ENCODE assay signal across 1 cellular context in the genomic region with DNA sequence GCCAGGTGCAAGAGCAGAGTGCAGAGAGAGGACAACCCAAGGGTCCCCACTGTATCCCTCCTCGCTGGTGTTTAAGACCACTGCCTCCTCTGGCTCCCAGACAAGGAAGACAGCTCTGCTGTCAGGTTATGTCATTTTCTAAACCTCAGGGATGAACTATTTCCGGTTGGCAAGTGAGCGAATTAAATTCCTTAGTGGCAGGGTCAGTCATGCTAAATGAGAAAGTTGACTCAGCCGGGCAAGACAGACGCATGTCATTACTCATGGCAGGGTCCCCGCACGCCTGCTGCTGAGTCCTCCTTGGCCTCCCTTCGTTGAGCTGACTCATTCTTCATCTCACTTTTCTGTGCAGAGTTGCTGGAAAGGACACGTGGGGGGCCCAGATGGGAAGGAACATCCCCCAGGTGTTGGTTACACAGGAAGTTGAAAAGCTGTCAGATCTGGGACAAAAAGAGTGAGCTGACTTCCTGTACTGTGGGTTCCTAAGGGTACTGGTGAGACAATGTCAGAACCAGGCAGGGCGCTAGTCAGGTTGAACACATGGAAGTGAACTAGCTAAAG.
TF ChIP-seq lines count a peak whose summit lies in the region.

No MANE protein-coding gene starts in this region.

TF ChIP-seq in K562, 482 proteins besides CTCF, POLR2A, EP300 and RAD21 (continued from another document and continues in another):
- TF ChIP-seq, protein P1, sequence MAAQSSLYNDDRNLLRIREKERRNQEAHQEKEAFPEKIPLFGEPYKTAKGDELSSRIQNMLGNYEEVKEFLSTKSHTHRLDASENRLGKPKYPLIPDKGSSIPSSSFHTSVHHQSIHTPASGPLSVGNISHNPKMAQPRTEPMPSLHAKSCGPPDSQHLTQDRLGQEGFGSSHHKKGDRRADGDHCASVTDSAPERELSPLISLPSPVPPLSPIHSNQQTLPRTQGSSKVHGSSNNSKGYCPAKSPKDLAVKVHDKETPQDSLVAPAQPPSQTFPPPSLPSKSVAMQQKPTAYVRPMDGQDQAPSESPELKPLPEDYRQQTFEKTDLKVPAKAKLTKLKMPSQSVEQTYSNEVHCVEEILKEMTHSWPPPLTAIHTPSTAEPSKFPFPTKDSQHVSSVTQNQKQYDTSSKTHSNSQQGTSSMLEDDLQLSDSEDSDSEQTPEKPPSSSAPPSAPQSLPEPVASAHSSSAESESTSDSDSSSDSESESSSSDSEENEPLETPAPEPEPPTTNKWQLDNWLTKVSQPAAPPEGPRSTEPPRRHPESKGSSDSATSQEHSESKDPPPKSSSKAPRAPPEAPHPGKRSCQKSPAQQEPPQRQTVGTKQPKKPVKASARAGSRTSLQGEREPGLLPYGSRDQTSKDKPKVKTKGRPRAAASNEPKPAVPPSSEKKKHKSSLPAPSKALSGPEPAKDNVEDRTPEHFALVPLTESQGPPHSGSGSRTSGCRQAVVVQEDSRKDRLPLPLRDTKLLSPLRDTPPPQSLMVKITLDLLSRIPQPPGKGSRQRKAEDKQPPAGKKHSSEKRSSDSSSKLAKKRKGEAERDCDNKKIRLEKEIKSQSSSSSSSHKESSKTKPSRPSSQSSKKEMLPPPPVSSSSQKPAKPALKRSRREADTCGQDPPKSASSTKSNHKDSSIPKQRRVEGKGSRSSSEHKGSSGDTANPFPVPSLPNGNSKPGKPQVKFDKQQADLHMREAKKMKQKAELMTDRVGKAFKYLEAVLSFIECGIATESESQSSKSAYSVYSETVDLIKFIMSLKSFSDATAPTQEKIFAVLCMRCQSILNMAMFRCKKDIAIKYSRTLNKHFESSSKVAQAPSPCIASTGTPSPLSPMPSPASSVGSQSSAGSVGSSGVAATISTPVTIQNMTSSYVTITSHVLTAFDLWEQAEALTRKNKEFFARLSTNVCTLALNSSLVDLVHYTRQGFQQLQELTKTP (IDR thresholded peaks at IDR 0.05; ENCODE audit: low read depth in 1 of 2, partially characterized antibody in 2 of 2), result no peak
- TF ChIP-seq SP2 (IDR thresholded peaks at IDR 0.05; ENCODE audit: extremely low read depth, low read depth, low read length, poor library complexity, severe bottlenecking), result no peak
- TF ChIP-seq, protein P2, sequence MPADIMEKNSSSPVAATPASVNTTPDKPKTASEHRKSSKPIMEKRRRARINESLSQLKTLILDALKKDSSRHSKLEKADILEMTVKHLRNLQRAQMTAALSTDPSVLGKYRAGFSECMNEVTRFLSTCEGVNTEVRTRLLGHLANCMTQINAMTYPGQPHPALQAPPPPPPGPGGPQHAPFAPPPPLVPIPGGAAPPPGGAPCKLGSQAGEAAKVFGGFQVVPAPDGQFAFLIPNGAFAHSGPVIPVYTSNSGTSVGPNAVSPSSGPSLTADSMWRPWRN (IDR thresholded peaks at IDR 0.05; ENCODE audit: low read depth), result no peak
- peak; percentile 61; the same call in 1 of the 2 replicates for TF ChIP-seq ZNF589 (CRISPR knock-in tag; IDR thresholded peaks at IDR 0.05; ENCODE audit: low read depth)
- no peak for TF ChIP-seq ZBED1 (IDR thresholded peaks at IDR 0.05)
- no peak for TF ChIP-seq ZNF444 (CRISPR knock-in tag; IDR thresholded peaks at IDR 0.05)
- TF ChIP-seq, protein P3, sequence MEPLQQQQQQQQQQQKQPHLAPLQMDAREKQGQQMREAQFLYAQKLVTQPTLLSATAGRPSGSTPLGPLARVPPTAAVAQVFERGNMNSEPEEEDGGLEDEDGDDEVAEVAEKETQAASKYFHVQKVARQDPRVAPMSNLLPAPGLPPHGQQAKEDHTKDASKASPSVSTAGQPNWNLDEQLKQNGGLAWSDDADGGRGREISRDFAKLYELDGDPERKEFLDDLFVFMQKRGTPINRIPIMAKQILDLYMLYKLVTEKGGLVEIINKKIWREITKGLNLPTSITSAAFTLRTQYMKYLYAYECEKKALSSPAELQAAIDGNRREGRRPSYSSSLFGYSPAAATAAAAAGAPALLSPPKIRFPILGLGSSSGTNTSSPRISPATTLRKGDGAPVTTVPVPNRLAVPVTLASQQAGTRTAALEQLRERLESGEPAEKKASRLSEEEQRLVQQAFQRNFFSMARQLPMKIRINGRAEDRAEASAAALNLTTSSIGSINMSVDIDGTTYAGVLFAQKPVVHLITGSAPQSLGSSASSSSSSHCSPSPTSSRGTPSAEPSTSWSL (CRISPR knock-in tag; IDR thresholded peaks at IDR 0.05; ENCODE audit: borderline replicate concordance), result no peak
- 0 out of 2 replicates have a peak, but pooled peaks have one; percentile 47 for TF ChIP-seq ZNF232 (CRISPR knock-in tag; IDR thresholded peaks at IDR 0.05)
- no peak for TF ChIP-seq ZNF583 (CRISPR knock-in tag; IDR thresholded peaks at IDR 0.05)
- TF ChIP-seq TARDBP (IDR thresholded peaks at IDR 0.05), result no peak
- TF ChIP-seq RAD51 (IDR thresholded peaks at IDR 0.05; ENCODE audit: borderline replicate concordance, low read depth), result 0 out of 2 replicates have a peak, but pooled peaks have one; percentile 49
- TF ChIP-seq GABPB1 (CRISPR knock-in tag; IDR thresholded peaks at IDR 0.05), result peak; percentile 50; the same call in 1 of the 2 replicates
- TF ChIP-seq CBX1 (IDR thresholded peaks at IDR 0.05; ENCODE audit: low read depth), result no peak
- TF ChIP-seq MECOM (CRISPR knock-in tag; IDR thresholded peaks at IDR 0.05), result no peak
- TF ChIP-seq EHMT2 (IDR thresholded peaks at IDR 0.05), result no peak
- TF ChIP-seq NCOR1 (IDR thresholded peaks at IDR 0.05), result 0 out of 2 replicates have a peak, but pooled peaks have one; percentile 32
- TF ChIP-seq, protein P4, sequence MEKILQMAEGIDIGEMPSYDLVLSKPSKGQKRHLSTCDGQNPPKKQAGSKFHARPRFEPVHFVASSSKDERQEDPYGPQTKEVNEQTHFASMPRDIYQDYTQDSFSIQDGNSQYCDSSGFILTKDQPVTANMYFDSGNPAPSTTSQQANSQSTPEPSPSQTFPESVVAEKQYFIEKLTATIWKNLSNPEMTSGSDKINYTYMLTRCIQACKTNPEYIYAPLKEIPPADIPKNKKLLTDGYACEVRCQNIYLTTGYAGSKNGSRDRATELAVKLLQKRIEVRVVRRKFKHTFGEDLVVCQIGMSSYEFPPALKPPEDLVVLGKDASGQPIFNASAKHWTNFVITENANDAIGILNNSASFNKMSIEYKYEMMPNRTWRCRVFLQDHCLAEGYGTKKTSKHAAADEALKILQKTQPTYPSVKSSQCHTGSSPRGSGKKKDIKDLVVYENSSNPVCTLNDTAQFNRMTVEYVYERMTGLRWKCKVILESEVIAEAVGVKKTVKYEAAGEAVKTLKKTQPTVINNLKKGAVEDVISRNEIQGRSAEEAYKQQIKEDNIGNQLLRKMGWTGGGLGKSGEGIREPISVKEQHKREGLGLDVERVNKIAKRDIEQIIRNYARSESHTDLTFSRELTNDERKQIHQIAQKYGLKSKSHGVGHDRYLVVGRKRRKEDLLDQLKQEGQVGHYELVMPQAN (IDR thresholded peaks at IDR 0.05; ENCODE audit: borderline replicate concordance), result no peak
- no peak for TF ChIP-seq SREBF1 (IDR thresholded peaks at IDR 0.05; ENCODE audit: borderline replicate concordance, low read depth, low read length)
- TF ChIP-seq FOXK2 (conservative IDR thresholded peaks at IDR 0.05 in 1 of 2, IDR thresholded peaks at IDR 0.05 in 1 of 2; ENCODE audit: low read depth in 2 of 2), result 0 out of 4 replicates have a peak, but pooled peaks of 1 of the 2 experiments have one; percentile 23
- TF ChIP-seq, protein P5, sequence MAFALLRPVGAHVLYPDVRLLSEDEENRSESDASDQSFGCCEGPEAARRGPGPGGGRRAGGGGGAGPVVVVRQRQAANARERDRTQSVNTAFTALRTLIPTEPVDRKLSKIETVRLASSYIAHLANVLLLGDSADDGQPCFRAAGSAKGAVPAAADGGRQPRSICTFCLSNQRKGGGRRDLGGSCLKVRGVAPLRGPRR (CRISPR knock-in tag; IDR thresholded peaks at IDR 0.05), result no peak
- TF ChIP-seq MAFF (IDR thresholded peaks at IDR 0.05; ENCODE audit: low read length), result peak; percentile 58; the same call in 1 of the 2 replicates
- no peak for TF ChIP-seq ASH1L (IDR thresholded peaks at IDR 0.05; ENCODE audit: borderline replicate concordance, low read depth, partially characterized antibody)
- TF ChIP-seq, protein P6, sequence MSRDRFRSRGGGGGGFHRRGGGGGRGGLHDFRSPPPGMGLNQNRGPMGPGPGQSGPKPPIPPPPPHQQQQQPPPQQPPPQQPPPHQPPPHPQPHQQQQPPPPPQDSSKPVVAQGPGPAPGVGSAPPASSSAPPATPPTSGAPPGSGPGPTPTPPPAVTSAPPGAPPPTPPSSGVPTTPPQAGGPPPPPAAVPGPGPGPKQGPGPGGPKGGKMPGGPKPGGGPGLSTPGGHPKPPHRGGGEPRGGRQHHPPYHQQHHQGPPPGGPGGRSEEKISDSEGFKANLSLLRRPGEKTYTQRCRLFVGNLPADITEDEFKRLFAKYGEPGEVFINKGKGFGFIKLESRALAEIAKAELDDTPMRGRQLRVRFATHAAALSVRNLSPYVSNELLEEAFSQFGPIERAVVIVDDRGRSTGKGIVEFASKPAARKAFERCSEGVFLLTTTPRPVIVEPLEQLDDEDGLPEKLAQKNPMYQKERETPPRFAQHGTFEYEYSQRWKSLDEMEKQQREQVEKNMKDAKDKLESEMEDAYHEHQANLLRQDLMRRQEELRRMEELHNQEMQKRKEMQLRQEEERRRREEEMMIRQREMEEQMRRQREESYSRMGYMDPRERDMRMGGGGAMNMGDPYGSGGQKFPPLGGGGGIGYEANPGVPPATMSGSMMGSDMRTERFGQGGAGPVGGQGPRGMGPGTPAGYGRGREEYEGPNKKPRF (IDR thresholded peaks at IDR 0.05; ENCODE audit: low read depth, low read length), result no peak
- no peak for TF ChIP-seq HMG20A (CRISPR knock-in tag; conservative IDR thresholded peaks at IDR 0.05)
- TF ChIP-seq SIX5 (IDR thresholded peaks at IDR 0.05; ENCODE audit: borderline replicate concordance in 1 of 2, insufficient read depth in 1 of 2, low read depth in 1 of 2, low read length in 2 of 2), result no peak
- peak; percentile 91 for TF ChIP-seq JUN (IDR thresholded peaks at IDR 0.05; ENCODE audit: borderline replicate concordance, low read depth, low read length)
- no peak; the same call in 1 of the 2 replicates for TF ChIP-seq JUN (CRISPR knock-in tag; IDR thresholded peaks at IDR 0.05; ENCODE audit: borderline replicate concordance)
- TF ChIP-seq, protein P7, sequence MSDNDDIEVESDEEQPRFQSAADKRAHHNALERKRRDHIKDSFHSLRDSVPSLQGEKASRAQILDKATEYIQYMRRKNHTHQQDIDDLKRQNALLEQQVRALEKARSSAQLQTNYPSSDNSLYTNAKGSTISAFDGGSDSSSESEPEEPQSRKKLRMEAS (CRISPR knock-in tag; IDR thresholded peaks at IDR 0.05), result peak; percentile 96
- no peak for TF ChIP-seq ZNF324 (CRISPR knock-in tag; IDR thresholded peaks at IDR 0.05)
- peak; percentile 57; the same call in 1 of the 2 replicates for TF ChIP-seq ATF7 (IDR thresholded peaks at IDR 0.05)
- TF ChIP-seq MTA1 (IDR thresholded peaks at IDR 0.05; ENCODE audit: borderline replicate concordance), result no peak
- TF ChIP-seq, protein P8, sequence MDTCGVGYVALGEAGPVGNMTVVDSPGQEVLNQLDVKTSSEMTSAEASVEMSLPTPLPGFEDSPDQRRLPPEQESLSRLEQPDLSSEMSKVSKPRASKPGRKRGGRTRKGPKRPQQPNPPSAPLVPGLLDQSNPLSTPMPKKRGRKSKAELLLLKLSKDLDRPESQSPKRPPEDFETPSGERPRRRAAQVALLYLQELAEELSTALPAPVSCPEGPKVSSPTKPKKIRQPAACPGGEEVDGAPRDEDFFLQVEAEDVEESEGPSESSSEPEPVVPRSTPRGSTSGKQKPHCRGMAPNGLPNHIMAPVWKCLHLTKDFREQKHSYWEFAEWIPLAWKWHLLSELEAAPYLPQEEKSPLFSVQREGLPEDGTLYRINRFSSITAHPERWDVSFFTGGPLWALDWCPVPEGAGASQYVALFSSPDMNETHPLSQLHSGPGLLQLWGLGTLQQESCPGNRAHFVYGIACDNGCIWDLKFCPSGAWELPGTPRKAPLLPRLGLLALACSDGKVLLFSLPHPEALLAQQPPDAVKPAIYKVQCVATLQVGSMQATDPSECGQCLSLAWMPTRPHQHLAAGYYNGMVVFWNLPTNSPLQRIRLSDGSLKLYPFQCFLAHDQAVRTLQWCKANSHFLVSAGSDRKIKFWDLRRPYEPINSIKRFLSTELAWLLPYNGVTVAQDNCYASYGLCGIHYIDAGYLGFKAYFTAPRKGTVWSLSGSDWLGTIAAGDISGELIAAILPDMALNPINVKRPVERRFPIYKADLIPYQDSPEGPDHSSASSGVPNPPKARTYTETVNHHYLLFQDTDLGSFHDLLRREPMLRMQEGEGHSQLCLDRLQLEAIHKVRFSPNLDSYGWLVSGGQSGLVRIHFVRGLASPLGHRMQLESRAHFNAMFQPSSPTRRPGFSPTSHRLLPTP (IDR thresholded peaks at IDR 0.05; ENCODE audit: borderline replicate concordance, extremely low read depth, insufficient read length), result no peak
- TF ChIP-seq DMBX1 (CRISPR knock-in tag; IDR thresholded peaks at IDR 0.05; ENCODE audit: borderline replicate concordance), result peak; percentile 57; the same call in 1 of the 2 replicates
- TF ChIP-seq HDAC3 (IDR thresholded peaks at IDR 0.05; ENCODE audit: borderline replicate concordance, partially characterized antibody), result no peak
- TF ChIP-seq ILK (tag; IDR thresholded peaks at IDR 0.05; ENCODE audit: borderline replicate concordance, low read depth), result no peak
- no peak for TF ChIP-seq TAF15 (IDR thresholded peaks at IDR 0.05; ENCODE audit: low read depth, low read length)
- TF ChIP-seq, protein P9, sequence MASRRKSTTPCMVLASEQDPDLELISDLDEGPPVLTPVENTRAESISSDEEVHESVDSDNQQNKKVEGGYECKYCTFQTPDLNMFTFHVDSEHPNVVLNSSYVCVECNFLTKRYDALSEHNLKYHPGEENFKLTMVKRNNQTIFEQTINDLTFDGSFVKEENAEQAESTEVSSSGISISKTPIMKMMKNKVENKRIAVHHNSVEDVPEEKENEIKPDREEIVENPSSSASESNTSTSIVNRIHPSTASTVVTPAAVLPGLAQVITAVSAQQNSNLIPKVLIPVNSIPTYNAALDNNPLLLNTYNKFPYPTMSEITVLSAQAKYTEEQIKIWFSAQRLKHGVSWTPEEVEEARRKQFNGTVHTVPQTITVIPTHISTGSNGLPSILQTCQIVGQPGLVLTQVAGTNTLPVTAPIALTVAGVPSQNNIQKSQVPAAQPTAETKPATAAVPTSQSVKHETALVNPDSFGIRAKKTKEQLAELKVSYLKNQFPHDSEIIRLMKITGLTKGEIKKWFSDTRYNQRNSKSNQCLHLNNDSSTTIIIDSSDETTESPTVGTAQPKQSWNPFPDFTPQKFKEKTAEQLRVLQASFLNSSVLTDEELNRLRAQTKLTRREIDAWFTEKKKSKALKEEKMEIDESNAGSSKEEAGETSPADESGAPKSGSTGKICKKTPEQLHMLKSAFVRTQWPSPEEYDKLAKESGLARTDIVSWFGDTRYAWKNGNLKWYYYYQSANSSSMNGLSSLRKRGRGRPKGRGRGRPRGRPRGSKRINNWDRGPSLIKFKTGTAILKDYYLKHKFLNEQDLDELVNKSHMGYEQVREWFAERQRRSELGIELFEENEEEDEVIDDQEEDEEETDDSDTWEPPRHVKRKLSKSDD (conservative IDR thresholded peaks at IDR 0.05; ENCODE audit: low read length), result no peak
- no peak for TF ChIP-seq PCBP1 (IDR thresholded peaks at IDR 0.05; ENCODE audit: low read depth, low read length, poor library complexity, severe bottlenecking)
- TF ChIP-seq COPS2 (conservative IDR thresholded peaks at IDR 0.05), result no peak
- peak; percentile 77 for TF ChIP-seq GABPA (tag; conservative IDR thresholded peaks at IDR 0.05; ENCODE audit: low read depth)
- TF ChIP-seq ZNF507 (tag; conservative IDR thresholded peaks at IDR 0.05), result no peak
- peak; percentile 4; the same call in 1 of the 2 replicates for TF ChIP-seq NFE2L1 (tag; IDR thresholded peaks at IDR 0.05; ENCODE audit: borderline replicate concordance, low read depth)
- TF ChIP-seq ETV1 (tag; conservative IDR thresholded peaks at IDR 0.05; ENCODE audit: low read depth), result peak; percentile 40; the same call in 1 of the 2 replicates
- no peak for TF ChIP-seq POLR2G (IDR thresholded peaks at IDR 0.05; ENCODE audit: low read depth, low read length)
- TF ChIP-seq ZNF24 (IDR thresholded peaks at IDR 0.05), result peak; percentile 19; the same call in 1 of the 2 replicates
- no peak for TF ChIP-seq HIVEP1 (CRISPR knock-in tag; IDR thresholded peaks at IDR 0.05)
